18 cellular contexts compared by ENCODE assay signal in genomic region chr2:2850891-2851290, GRCh38.
DNase-seq lines count a peak whose midpoint lies in the region; ATAC-seq and TF ChIP-seq lines count a peak whose summit lies in the region.
"Had no signal": no experiment of that assay in that cellular context is flagged by ENCODE, and none has a peak within 500 bp of the region (broad histone marks: within the 10 kb centered on the region; RNA-seq: fewer than 3 reads in every experiment).

No MANE protein-coding gene starts in this region.

- peak in 2 of 3 experiments; percentile 90 to 94 for DNase-seq in NCI-H1417 (lab: John Stamatoyannopoulos, UW)
- peak; percentile 59 for DNase-seq in NCI-H146 (lab: John Stamatoyannopoulos, UW)
- DNase-seq in NCI-H2227 treated with DMSO at 0.1 percent for 48 hours (lab: John Stamatoyannopoulos, UW): peak; percentile 71
- no peak for DNase-seq in endodermal cell
- DNase-seq in erythroblast (lab: John Stamatoyannopoulos, UW): no peak
- no peak for DNase-seq in T-cell
- DNase-seq in dedifferentiated amniotic fluid mesenchymal stem cell (ENCODE audit: extremely low spot score): no peak
- DNase-seq: CD4-positive, alpha-beta T cell; DMS153; GDM1; KG1; NCI-H187; NCI-H526 treated with DMSO at 0.1 percent for 48 hours; NK-92 treated with Interleukin-12 subunit alpha and Interleukin-12 subunit beta, amount 100 ng/mL, for 24 hours; Peyer's patch had no signal

- ATAC-seq in T-cell (replicated peaks in 1 of 4): no peak
- no peak for ATAC-seq in stimulated activated memory B cell treated with anti-CD40 and anti-IgM and Interleukin-4, amounts not matched to agents 10 μg/mL and 1 μg/mL and 100 μg/mL, for 72 hours

- H3K36me3 Mint-ChIP-seq in endodermal cell (ENCODE audit: low read depth) (no peaks in the 10 kb centered on the region), T-cell (no peaks in the 10 kb centered on the region)
- H3K36me3 Mint-ChIP-seq in stimulated activated memory B cell treated with anti-CD40 and anti-IgM and Interleukin-4, amounts not matched to agents 10 μg/mL and 1 μg/mL and 100 μg/mL, for 72 hours: no peaks in the 10 kb centered on the region

- WGBS in endodermal cell (ENCODE audit: insufficient coverage in 1 of 2, insufficient read length in 1 of 2), 2 experiments: 80 to 86% methylated on average over 1 to 7 of the region's 7 CpGs

- H3K9me3 ChIP-seq in endodermal cell (ENCODE audit: control insufficient read depth, low read length): no peaks in the 10 kb centered on the region
- H3K9me3 ChIP-seq: A549 had no signal

- no peak for TF ChIP-seq POLR2A in erythroblast (IDR thresholded peaks at IDR 0.05; ENCODE audit: low read length)

- no peak for TF ChIP-seq CTCF in endodermal cell (conservative IDR thresholded peaks at IDR 0.05)

- H3K4me3 ChIP-seq in endodermal cell (ENCODE audit: low read length): no peak overlapping the region
- H3K4me3 ChIP-seq: A549, Peyer's patch had no signal

- H3K27me3 Mint-ChIP-seq in endodermal cell (ENCODE audit: insufficient read depth): peaks cover under 1% of the 10 kb centered on the region
- H3K27me3 Mint-ChIP-seq in T-cell: peaks cover 0 to 5% of the 10 kb centered on the region in 2 donors
- no peaks in the 10 kb centered on the region for H3K27me3 Mint-ChIP-seq in stimulated activated memory B cell treated with anti-CD40 and anti-IgM and Interleukin-4, amounts not matched to agents 10 μg/mL and 1 μg/mL and 100 μg/mL, for 72 hours

- H3K4me1 Mint-ChIP-seq in endodermal cell (no peaks in the 10 kb centered on the region), T-cell (no peaks in the 10 kb centered on the region)
- no peaks in the 10 kb centered on the region for H3K4me1 Mint-ChIP-seq in stimulated activated memory B cell treated with anti-CD40 and anti-IgM and Interleukin-4, amounts not matched to agents 10 μg/mL and 1 μg/mL and 100 μg/mL, for 72 hours

- no peaks in the 10 kb centered on the region for H3K36me3 ChIP-seq in endodermal cell (ENCODE audit: control insufficient read depth, insufficient read depth, low read length)
- H3K36me3 ChIP-seq: Peyer's patch had no signal

- no peaks in the 10 kb centered on the region for H3K27me3 ChIP-seq in endodermal cell (ENCODE audit: control insufficient read depth, insufficient read depth, low read length, poor library complexity, severe bottlenecking)
- H3K27me3 ChIP-seq: Peyer's patch had no signal

- H3K4me3 Mint-ChIP-seq in endodermal cell (no peak overlapping the region), T-cell (no peak overlapping the region)
- no peak overlapping the region for H3K4me3 Mint-ChIP-seq in stimulated activated memory B cell treated with anti-CD40 and anti-IgM and Interleukin-4, amounts not matched to agents 10 μg/mL and 1 μg/mL and 100 μg/mL, for 72 hours
- H3K4me3 Mint-ChIP-seq: CD4-positive, alpha-beta T cell; T-helper 2 cell treated with Interferon-gamma antibody and Interleukin-4, amounts not matched to agents 5 μg/mL and 100 μg/mL, for 36 hours had no signal

- no peaks in the 10 kb centered on the region for H3K4me1 ChIP-seq in endodermal cell (ENCODE audit: control insufficient read depth, insufficient read depth, low read length)
- H3K4me1 ChIP-seq: A549, Peyer's patch had no signal

- H3K9ac ChIP-seq in endodermal cell (ENCODE audit: extremely low read depth, low read length, poor library complexity, severe bottlenecking): no peak overlapping the region

- H3K9me3 Mint-ChIP-seq in endodermal cell (peaks cover 1% of the 10 kb centered on the region), T-cell (no peaks in the 10 kb centered on the region)
- no peaks in the 10 kb centered on the region for H3K9me3 Mint-ChIP-seq in stimulated activated memory B cell treated with anti-CD40 and anti-IgM and Interleukin-4, amounts not matched to agents 10 μg/mL and 1 μg/mL and 100 μg/mL, for 72 hours
- H3K9me3 Mint-ChIP-seq: CD4-positive, alpha-beta T cell; T-helper 2 cell treated with Interferon-gamma antibody and Interleukin-4, amounts not matched to agents 5 μg/mL and 100 μg/mL, for 36 hours had no signal

- peak overlapping the region; percentile 69 for H3K27ac ChIP-seq in endodermal cell (ENCODE audit: low read depth, low read length)
- H3K27ac ChIP-seq: A549, Peyer's patch had no signal

- POLR2A ChIA-PET in T-cell (lab: Charles Lee): no interaction called here

- CTCF ChIA-PET in T-cell (lab: Charles Lee): no interaction called here

- no peak overlapping the region for H3K27ac Mint-ChIP-seq in endodermal cell
- H3K27ac Mint-ChIP-seq in T-cell: no peak overlapping the region
- no peak overlapping the region for H3K27ac Mint-ChIP-seq in stimulated activated memory B cell treated with anti-CD40 and anti-IgM and Interleukin-4, amounts not matched to agents 10 μg/mL and 1 μg/mL and 100 μg/mL, for 72 hours
- H3K27ac Mint-ChIP-seq: CD4-positive, alpha-beta T cell; T-helper 2 cell treated with Interferon-gamma antibody and Interleukin-4, amounts not matched to agents 5 μg/mL and 100 μg/mL, for 36 hours had no signal

Comparison
In these comparisons a context has a peak if more than half of its experiments do, and no peak if none do; other contexts are left out.
1. DNase-seq: peak in NCI-H1417 (2 of 3), NCI-H146 (single experiment) and NCI-H2227 treated with DMSO at 0.1 percent for 48 hours (single experiment); none in endodermal cell (single experiment), erythroblast (0 of 2), T-cell (0 of 34) and dedifferentiated amniotic fluid mesenchymal stem cell (single experiment).